25 cellular contexts compared by ENCODE assay signal in genomic region chr15:74502301-74502700, GRCh38. TPM values are rescaled to one million over a fixed set of nuclear protein-coding genes. Genes with fewer than 3 reads are reported as not detected.
DNase-seq lines count a peak whose midpoint lies in the region; ATAC-seq and TF ChIP-seq lines count a peak whose summit lies in the region.
"Had no signal": no experiment of that assay in that cellular context is flagged by ENCODE, and none has a peak within 500 bp of the region (broad histone marks: within the 10 kb centered on the region; RNA-seq: fewer than 3 reads in every experiment).

No MANE protein-coding gene starts in this region.

- H3K4me3 Mint-ChIP-seq in activated CD8-positive, alpha-beta T cell treated with anti-CD3 and anti-CD28 coated beads, Interleukin-2, amount 10 ng/mL, durations not matched to agents 7 days and 5 days, result no peak overlapping the region
- H3K4me3 Mint-ChIP-seq: activated T-cell treated with anti-CD3 and anti-CD28 coated beads, Interleukin-2, amount 50 U/mL, for 4 hours; T-helper 17 cell had no signal

- 0 out of 2 replicates have a peak overlapping the region, but pooled peaks have one; percentile 5 for H3K27ac ChIP-seq in MM.1S (ENCODE audit: low read length)
- no peak overlapping the region for H3K27ac ChIP-seq in osteoblast (ENCODE audit: low read depth, low read length)
- H3K27ac ChIP-seq in PC-9, result no peak overlapping the region
- H3K27ac ChIP-seq: HL-60, left ventricle myocardium inferior, transverse colon had no signal

- no peaks in the 10 kb centered on the region for H3K9me2 ChIP-seq in MM.1S (replicated peaks; ENCODE audit: insufficient read depth, low read length)
- H3K9me2 ChIP-seq in PC-9 (ENCODE audit: insufficient read depth), result no peaks in the 10 kb centered on the region

- H3K4me3 ChIP-seq in MM.1S (ENCODE audit: low read length) (no peak overlapping the region), osteoblast (ENCODE audit: insufficient read depth, low read length) (no peak overlapping the region), PC-9 (no peak overlapping the region)
- H3K4me3 ChIP-seq: left ventricle myocardium inferior, transverse colon had no signal

- BruUV-seq in PC-9 (replicated peaks; lab: Mats Ljungman, UMichigan), result no TSS peak

- no peak overlapping the region for H3K4me2 ChIP-seq in MM.1S (ENCODE audit: low read depth, low read length)
- H3K4me2 ChIP-seq in osteoblast (ENCODE audit: insufficient read depth, low read length), result no peak overlapping the region
- H3K4me2 ChIP-seq in PC-9, result no peak overlapping the region

- no peaks in the 10 kb centered on the region for H3K79me2 ChIP-seq in MM.1S (ENCODE audit: low read length)
- no peaks in the 10 kb centered on the region for H3K79me2 ChIP-seq in osteoblast (ENCODE audit: insufficient read depth, low read length)
- no peaks in the 10 kb centered on the region for H3K79me2 ChIP-seq in PC-9 (ENCODE audit: low read depth)

- H3K27me3 ChIP-seq in MM.1S (replicated peaks; ENCODE audit: insufficient read depth, low read length) (no peaks in the 10 kb centered on the region), osteoblast (ENCODE audit: insufficient read depth, low read length) (no peaks in the 10 kb centered on the region), PC-9 (ENCODE audit: insufficient read depth, low read depth) (no peaks in the 10 kb centered on the region)
- H3K27me3 ChIP-seq: transverse colon had no signal

- DNase-seq in NOMO-1 treated with DMSO at 0.1 percent for 48 hours (lab: John Stamatoyannopoulos, UW; ENCODE audit: unreplicated experiment), result peak; percentile 28
- DNase-seq in NOMO-1 treated with dmso at 0.1 percent for 144 hours (lab: John Stamatoyannopoulos, UW; ENCODE audit: unreplicated experiment), result no peak
- peak; percentile 71 for DNase-seq in MM.1S
- DNase-seq in activated CD8-positive, alpha-beta T cell treated with anti-CD3 and anti-CD28 coated beads, Interleukin-2, amount 10 ng/mL, durations not matched to agents 7 days and 5 days, result peak; percentile 25
- peak; percentile 43 for DNase-seq in osteoblast (ENCODE audit: insufficient read length, low spot score, missing footprints)
- no peak for DNase-seq in midbrain (lab: John Stamatoyannopoulos, UW)
- DNase-seq in PC-9, result no peak
- DNase-seq in NCI-H345 treated with DMSO at 0.1 percent for 48 hours (lab: John Stamatoyannopoulos, UW; ENCODE audit: unreplicated experiment), result no peak
- DNase-seq: activated CD4-positive, alpha-beta T cell treated with anti-CD3 and anti-CD28 coated beads for 4 hours; activated gamma-delta T cell treated with Interleukin-2 at 50 U/mL for 16 hours; activated T-cell treated with anti-CD3 and anti-CD28 coated beads, Interleukin-2, amount 50 U/mL, for 4 hours; DND-41; hypothalamus; Karpas-422; left ventricle myocardium inferior; naive B cell; NCI-H1092; NCI-H2029 treated with DMSO at 0.1 percent for 48 hours; NCI-H2227 treated with DMSO at 0.1 percent for 48 hours; NCI-H69; stimulated activated CD8-positive, alpha-beta memory T cell treated with anti-CD3 and anti-CD28 coated beads, Interleukin-4, amount 100 ng/mL, for 48 hours; T-helper 17 cell; transverse colon had no signal

- H3K9ac ChIP-seq in MM.1S (ENCODE audit: low read length), result no peak overlapping the region

- POLR2A ChIA-PET in activated CD8-positive, alpha-beta T cell treated with anti-CD3 and anti-CD28 coated beads, Interleukin-2, amount 10 ng/mL, durations not matched to agents 7 days and 5 days (lab: Charles Lee), result interaction anchor here (0.6 to 1.5 kb wide), 2 partner anchors 26 to 38 kb away, joined by 3 read pairs; partner anchors contain the start of gene ARID3B
- POLR2A ChIA-PET in PC-9 (lab: Charles Lee; ENCODE audit: unreplicated experiment), result no interaction called here

- H4K20me1 ChIP-seq in MM.1S (ENCODE audit: insufficient read depth, low read length) (no peaks in the 10 kb centered on the region), osteoblast (ENCODE audit: insufficient read depth, low read length) (no peaks in the 10 kb centered on the region), PC-9 (ENCODE audit: insufficient read depth) (no peaks in the 10 kb centered on the region)

- TF ChIP-seq CTCF in MM.1S (IDR thresholded peaks at IDR 0.05; ENCODE audit: low read length), result peak; percentile 60
- no peak for TF ChIP-seq CTCF in osteoblast (IDR thresholded peaks at IDR 0.05; ENCODE audit: extremely low read depth, low read depth, low read length)
- no peak for TF ChIP-seq CTCF in PC-9 (conservative IDR thresholded peaks at IDR 0.05)

- intact Hi-C loops in PC-9 (cut with micrococcal nuclease; ENCODE audit: unreplicated experiment), result no loop called here

- H3K27ac Mint-ChIP-seq in activated CD8-positive, alpha-beta T cell treated with anti-CD3 and anti-CD28 coated beads, Interleukin-2, amount 10 ng/mL, durations not matched to agents 7 days and 5 days, result no peak overlapping the region
- H3K27ac Mint-ChIP-seq: T-helper 17 cell had no signal

- ATAC-seq in activated CD8-positive, alpha-beta T cell treated with anti-CD3 and anti-CD28 coated beads, Interleukin-2, amount 10 ng/mL, durations not matched to agents 7 days and 5 days, result no peak
- ATAC-seq: activated T-cell treated with anti-CD3 and anti-CD28 coated beads, Interleukin-2, amount 50 U/mL, for 4 hours; SK-N-SH treated with all-trans-retinoic acid at 6 μM for 48 hours; T-helper 17 cell had no signal

- CTCF ChIA-PET in activated CD8-positive, alpha-beta T cell treated with anti-CD3 and anti-CD28 coated beads, Interleukin-2, amount 10 ng/mL, durations not matched to agents 7 days and 5 days (lab: Charles Lee), result interaction anchor here (1.0 to 1.5 kb wide), 3 partner anchors 12 to 126 kb away, joined by 3 to 4 read pairs (median 3); partner anchors contain the start of gene ARID3B
- CTCF ChIA-PET in PC-9 (lab: Charles Lee), result no interaction called here

- no peaks in the 10 kb centered on the region for H3K27me3 Mint-ChIP-seq in activated CD8-positive, alpha-beta T cell treated with anti-CD3 and anti-CD28 coated beads, Interleukin-2, amount 10 ng/mL, durations not matched to agents 7 days and 5 days (ENCODE audit: low read depth)
- H3K27me3 Mint-ChIP-seq: naive B cell, T-helper 17 cell had no signal

- H3K4me1 ChIP-seq in MM.1S (ENCODE audit: low read length), result peaks cover 16% of the 10 kb centered on the region
- H3K4me1 ChIP-seq in osteoblast (ENCODE audit: insufficient read depth, low read length), result peaks cover 12% of the 10 kb centered on the region
- peaks cover 5% of the 10 kb centered on the region for H3K4me1 ChIP-seq in PC-9 (replicated peaks; ENCODE audit: insufficient read depth)
- H3K4me1 ChIP-seq: left ventricle myocardium inferior, transverse colon had no signal

- H3K9me3 ChIP-seq in MM.1S (replicated peaks; ENCODE audit: insufficient read depth, low read length), result no peaks in the 10 kb centered on the region
- H3K9me3 ChIP-seq in osteoblast (ENCODE audit: low read depth, low read length), result no peaks in the 10 kb centered on the region
- H3K9me3 ChIP-seq in PC-9 (ENCODE audit: insufficient read depth, low read depth), result no peaks in the 10 kb centered on the region
- H3K9me3 ChIP-seq: left ventricle myocardium inferior, transverse colon had no signal

- H3K36me3 Mint-ChIP-seq in activated CD8-positive, alpha-beta T cell treated with anti-CD3 and anti-CD28 coated beads, Interleukin-2, amount 10 ng/mL, durations not matched to agents 7 days and 5 days (ENCODE audit: low read depth), result peaks cover 15% of the 10 kb centered on the region

- H3F3A ChIP-seq in MM.1S (ENCODE audit: insufficient read depth, low read length), result no peaks in the 10 kb centered on the region; the same call in 1 of the 2 replicates
- peaks cover 6% of the 10 kb centered on the region; the same call in 1 of the 2 replicates for H3F3A ChIP-seq in PC-9 (ENCODE audit: insufficient read depth, low read depth)

- H3K36me3 ChIP-seq in MM.1S (replicated peaks; ENCODE audit: insufficient read depth, low read length) (no peaks in the 10 kb centered on the region), osteoblast (ENCODE audit: insufficient read depth, low read length) (no peaks in the 10 kb centered on the region), PC-9 (ENCODE audit: low read depth) (no peaks in the 10 kb centered on the region)
- H3K36me3 ChIP-seq: left ventricle myocardium inferior, transverse colon had no signal

- H2AFZ ChIP-seq in MM.1S (ENCODE audit: low read length) (no peak overlapping the region), osteoblast (ENCODE audit: low read length) (no peak overlapping the region), PC-9 (no peak overlapping the region)

- H3K4me1 Mint-ChIP-seq in activated CD8-positive, alpha-beta T cell treated with anti-CD3 and anti-CD28 coated beads, Interleukin-2, amount 10 ng/mL, durations not matched to agents 7 days and 5 days (ENCODE audit: low read depth), result peaks cover 6% of the 10 kb centered on the region

- no peaks in the 10 kb centered on the region for H3K9me3 Mint-ChIP-seq in activated CD8-positive, alpha-beta T cell treated with anti-CD3 and anti-CD28 coated beads, Interleukin-2, amount 10 ng/mL, durations not matched to agents 7 days and 5 days (ENCODE audit: insufficient read depth)
- H3K9me3 Mint-ChIP-seq: activated T-cell treated with anti-CD3 and anti-CD28 coated beads, Interleukin-2, amount 50 U/mL, for 4 hours; naive B cell had no signal

RNA-seq across cellular contexts. Expression of gene ARID3B, which starts 38.7 kb away (rescaled TPM):
- 10 to 100 TPM; 39.8 to 40.1 TPM for total RNA-seq in activated CD8-positive, alpha-beta T cell treated with anti-CD3 and anti-CD28 coated beads, Interleukin-2, amount 10 ng/mL, durations not matched to agents 7 days and 5 days
- total RNA-seq in osteoblast (2.7 and 3.6 TPM in 2 replicates), PC-9 (2021) (9.6 and 10.8 TPM in 2 replicates)

RNA-seq across cellular contexts. Expression of gene UBL7, which starts 41.3 kb away (rescaled TPM):
- 10 to 100 TPM; 60.8 to 71.4 TPM for total RNA-seq in activated CD8-positive, alpha-beta T cell treated with anti-CD3 and anti-CD28 coated beads, Interleukin-2, amount 10 ng/mL, durations not matched to agents 7 days and 5 days
- total RNA-seq in osteoblast (39.8 and 41.3 TPM in 2 replicates), PC-9 (2021) (73.9 and 89.6 TPM in 2 replicates)

Comparison
In these comparisons a context has a peak if more than half of its experiments do, and no peak if none do; other contexts are left out.
1. DNase-seq: peak in NOMO-1 treated with DMSO at 0.1 percent for 48 hours (single experiment), MM.1S (single experiment), activated CD8-positive, alpha-beta T cell treated with anti-CD3 and anti-CD28 coated beads, Interleukin-2, amount 10 ng/mL, durations not matched to agents 7 days and 5 days (single experiment) and osteoblast (single experiment); none in NOMO-1 treated with dmso at 0.1 percent for 144 hours (single experiment), midbrain (single experiment), PC-9 (0 of 2) and NCI-H345 treated with DMSO at 0.1 percent for 48 hours (single experiment).